Comparison of ENCODE assay signal across 8 cellular contexts in the genomic region with DNA sequence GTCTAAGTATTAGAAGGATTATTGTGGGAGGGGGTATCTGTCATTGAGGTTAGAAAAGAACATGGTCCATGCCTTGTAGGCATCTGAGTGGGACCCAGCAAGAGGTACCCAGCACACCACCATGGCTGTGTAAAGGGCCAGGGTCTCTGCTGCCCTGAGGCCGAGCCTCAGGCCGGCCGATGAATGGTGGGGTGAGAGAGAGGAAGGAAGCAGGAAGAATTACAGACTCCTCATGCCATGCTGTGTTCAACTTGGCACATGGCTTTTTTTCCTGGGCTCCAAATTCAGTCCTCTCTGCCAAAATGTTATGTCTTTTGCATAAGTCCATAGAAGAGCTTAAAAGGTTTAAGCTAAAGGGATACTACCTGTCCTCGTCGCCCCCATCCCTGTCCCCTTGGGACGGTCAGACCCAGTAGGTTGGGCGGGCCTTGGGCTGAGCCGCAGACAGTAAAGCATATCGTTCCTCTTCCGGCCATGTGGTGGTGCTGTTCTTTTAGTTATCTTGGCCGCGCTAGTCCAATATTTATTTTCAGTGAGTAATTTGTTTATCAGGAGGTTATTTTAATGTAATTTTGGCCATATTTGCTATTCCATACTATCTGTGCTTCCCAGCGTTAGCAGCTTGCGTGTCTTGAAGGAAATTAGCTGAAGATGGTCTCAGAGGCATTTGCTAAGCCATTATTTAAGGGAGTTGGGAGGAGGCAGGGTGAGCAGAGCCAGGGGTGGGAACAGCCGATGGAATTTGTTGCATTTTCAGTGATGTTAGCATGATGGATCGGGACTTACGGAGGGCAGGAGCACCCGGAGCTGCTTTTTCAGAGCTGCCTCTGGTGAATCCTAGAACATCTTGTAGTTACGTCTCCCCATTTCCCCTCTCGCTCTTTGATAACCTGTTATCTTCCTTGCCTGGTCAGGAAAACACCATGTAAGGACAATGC.
DNase-seq lines count a peak whose midpoint lies in the region; ATAC-seq and TF ChIP-seq lines count a peak whose summit lies in the region.

No MANE protein-coding gene starts in this region.

- H3K4me1 ChIP-seq in OCI-LY1 (ENCODE audit: insufficient read depth, low read length, severe bottlenecking) = no peaks in the 10 kb centered on the region
- peaks cover 3% of the 10 kb centered on the region; the same call in 1 of the 2 replicates for H3K4me1 ChIP-seq in iPS DF 6.9 (ENCODE audit: control insufficient read depth, insufficient read depth, low read length)

- H3K36me3 ChIP-seq in OCI-LY1 (ENCODE audit: insufficient read depth, low read length) (no peaks in the 10 kb centered on the region), iPS DF 6.9 (ENCODE audit: control insufficient read depth, insufficient read depth, low read length) (no peaks in the 10 kb centered on the region)

- intact Hi-C loops in CD14-positive monocyte (cut with micrococcal nuclease) = no loop called here

- peaks cover 3% of the 10 kb centered on the region for H3K4me1 Mint-ChIP-seq in activated naive CD4-positive, alpha-beta T cell treated with anti-CD3 and anti-CD28 coated beads, Interleukin-2, amount 50 U/mL, for 24 hours
- no peaks in the 10 kb centered on the region for H3K4me1 Mint-ChIP-seq in CD14-positive monocyte

- H4K20me1 ChIP-seq in OCI-LY1 (ENCODE audit: insufficient read depth, low read length) = no peaks in the 10 kb centered on the region

- peak; percentile 76 for ATAC-seq in HG02970 (IDR thresholded peaks at IDR 0.05; ENCODE audit: low FRiP score, unreplicated experiment)

- H3K27me3 Mint-ChIP-seq in activated naive CD4-positive, alpha-beta T cell treated with anti-CD3 and anti-CD28 coated beads, Interleukin-2, amount 50 U/mL, for 24 hours = peaks cover 36% of the 10 kb centered on the region
- peaks cover 8 to 16% (median 9%) of the 10 kb centered on the region in 3 donors for H3K27me3 Mint-ChIP-seq in CD14-positive monocyte (ENCODE audit: low read depth in 3 of 3)

- H3K4me2 ChIP-seq in OCI-LY1 (ENCODE audit: low read length) = no peak overlapping the region

- no peak overlapping the region for H2AFZ ChIP-seq in OCI-LY1 (ENCODE audit: low read length)

- H3K27me3 ChIP-seq in OCI-LY1 (ENCODE audit: insufficient read depth, low read length) = no peaks in the 10 kb centered on the region
- no peaks in the 10 kb centered on the region for H3K27me3 ChIP-seq in iPS DF 6.9 (ENCODE audit: control insufficient read depth, insufficient read depth, low read length)

- no peak overlapping the region for H3K27ac ChIP-seq in OCI-LY1 (ENCODE audit: low read depth, low read length, poor library complexity, severe bottlenecking)
- H3K27ac ChIP-seq in iPS DF 6.9 (ENCODE audit: low read length) = no peak overlapping the region

- no peak overlapping the region for H3K9ac ChIP-seq in OCI-LY1 (ENCODE audit: low read length)

- TF ChIP-seq CTCF in OCI-LY1 (IDR thresholded peaks at IDR 0.05; ENCODE audit: low read length) (peak; percentile 84), CD14-positive monocyte (IDR thresholded peaks at IDR 0.05) (no peak)

- H3K4me3 ChIP-seq in OCI-LY1 (ENCODE audit: low read depth, low read length, poor library complexity, severe bottlenecking) (no peak overlapping the region), iPS DF 6.9 (ENCODE audit: low read length) (no peak overlapping the region)

- H3K4me3 Mint-ChIP-seq in activated naive CD4-positive, alpha-beta T cell treated with anti-CD3 and anti-CD28 coated beads, Interleukin-2, amount 50 U/mL, for 24 hours = no peak overlapping the region
- no peak overlapping the region for H3K4me3 Mint-ChIP-seq in CD14-positive monocyte

- WGBS in iPS DF 6.9 (ENCODE audit: insufficient coverage, insufficient read length) = no CpG with 5 or more reads among the region's 20 CpGs

- H3F3A ChIP-seq in OCI-LY1 (ENCODE audit: insufficient read depth, low read length) = no peaks in the 10 kb centered on the region

- no peaks in the 10 kb centered on the region for H3K36me3 Mint-ChIP-seq in activated naive CD4-positive, alpha-beta T cell treated with anti-CD3 and anti-CD28 coated beads, Interleukin-2, amount 50 U/mL, for 24 hours
- H3K36me3 Mint-ChIP-seq in CD14-positive monocyte = no peaks in the 10 kb centered on the region

- H3K9me3 ChIP-seq in OCI-LY1 (ENCODE audit: low read length) (no peaks in the 10 kb centered on the region), iPS DF 6.9 (ENCODE audit: control insufficient read depth, insufficient read depth, low read length) (no peaks in the 10 kb centered on the region)

- peak overlapping the region; percentile 1 for H3K27ac Mint-ChIP-seq in activated naive CD4-positive, alpha-beta T cell treated with anti-CD3 and anti-CD28 coated beads, Interleukin-2, amount 50 U/mL, for 24 hours
- no peak overlapping the region for H3K27ac Mint-ChIP-seq in CD14-positive monocyte

- no peaks in the 10 kb centered on the region for H3K79me2 ChIP-seq in OCI-LY1 (ENCODE audit: insufficient read depth, low read length)

- H3K9me2 ChIP-seq in OCI-LY1 (ENCODE audit: low read depth, low read length) = no peaks in the 10 kb centered on the region

- DNase-seq in DMS153 treated with DMSO at 0.1 percent for 48 hours (lab: John Stamatoyannopoulos, UW; ENCODE audit: unreplicated experiment) (peak; percentile 4), DMS153 (lab: John Stamatoyannopoulos, UW) (no peak), iPS DF 6.9 (ENCODE audit: low read depth, low spot score) (peak; percentile 57), CD14-positive monocyte (ENCODE audit: low spot score) (no peak)
- DNase-seq in stimulated activated CD4-positive, alpha-beta T cell treated with anti-CD3 and anti-CD28 coated beads, Interleukin-2, amount 100 ng/mL, for 24 hours = peak; percentile 34 to 45

- H3K9me3 Mint-ChIP-seq in activated naive CD4-positive, alpha-beta T cell treated with anti-CD3 and anti-CD28 coated beads, Interleukin-2, amount 50 U/mL, for 24 hours = no peaks in the 10 kb centered on the region
- peaks cover 0 to 3% (median 0%) of the 10 kb centered on the region in 7 donors for H3K9me3 Mint-ChIP-seq in CD14-positive monocyte

Comparison
In these comparisons a context has a peak if more than half of its experiments do, and no peak if none do; other contexts are left out.
1. DNase-seq: peak in DMS153 treated with DMSO at 0.1 percent for 48 hours (single experiment), iPS DF 6.9 (single experiment) and stimulated activated CD4-positive, alpha-beta T cell treated with anti-CD3 and anti-CD28 coated beads, Interleukin-2, amount 100 ng/mL, for 24 hours (2 of 2); none in DMS153 (single experiment) and CD14-positive monocyte (single experiment).